1 cellular context compared by ENCODE assay signal in the genomic region with DNA sequence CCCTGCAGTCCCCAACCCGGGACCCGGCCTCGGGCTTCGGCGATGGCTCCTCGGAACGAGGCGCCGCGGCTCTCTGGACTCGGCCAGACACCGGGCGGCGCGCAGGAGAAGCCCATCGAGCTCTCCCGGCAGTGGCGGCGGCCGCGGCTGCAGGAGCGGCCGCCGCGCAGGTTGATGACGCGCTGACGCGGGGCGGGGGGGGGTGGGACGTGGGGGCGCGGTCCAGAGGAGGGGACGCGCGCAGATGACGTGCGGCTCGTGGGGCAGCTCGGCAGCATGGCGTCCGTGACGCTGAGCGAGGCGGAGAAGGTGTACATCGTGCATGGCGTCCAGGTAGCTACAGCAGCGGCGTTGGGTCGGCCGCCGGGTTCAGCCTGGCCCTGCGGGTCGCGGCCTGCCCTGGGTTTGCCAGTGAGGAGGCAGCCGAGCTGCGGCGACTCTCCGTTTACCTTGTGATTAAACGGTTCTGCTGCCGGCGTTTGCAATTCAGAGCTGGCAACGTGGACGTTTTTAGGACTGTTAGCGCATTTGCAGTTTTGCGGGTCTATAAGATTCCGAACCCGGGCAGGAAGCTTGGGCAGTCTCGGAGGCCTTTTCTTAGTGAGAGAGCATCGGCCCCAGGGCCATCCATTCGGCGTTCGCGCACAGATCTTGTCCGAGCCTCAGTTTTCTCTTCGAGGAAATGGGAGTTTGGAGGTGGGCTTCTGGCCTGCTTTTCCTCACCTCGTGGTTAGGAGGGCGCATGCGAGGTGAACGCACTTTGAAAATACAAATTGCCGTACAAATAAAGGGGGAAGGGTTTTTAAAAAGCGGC.
TF ChIP-seq lines count a peak whose summit lies in the region.

A gene (plus strand): TSS at position 243 of the 814 bp plus-strand sequence. CDS start 34 bp downstream, at position 277.
A gene with protein sequence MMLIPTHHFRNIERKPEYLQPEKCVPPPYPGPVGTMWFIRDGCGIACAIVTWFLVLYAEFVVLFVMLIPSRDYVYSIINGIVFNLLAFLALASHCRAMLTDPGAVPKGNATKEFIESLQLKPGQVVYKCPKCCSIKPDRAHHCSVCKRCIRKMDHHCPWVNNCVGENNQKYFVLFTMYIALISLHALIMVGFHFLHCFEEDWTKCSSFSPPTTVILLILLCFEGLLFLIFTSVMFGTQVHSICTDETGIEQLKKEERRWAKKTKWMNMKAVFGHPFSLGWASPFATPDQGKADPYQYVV (minus strand): TSS at position 173 of the 814 bp plus-strand sequence. CDS start 16,738 bp downstream, outside the sequence.

TF ChIP-seq in HCT116, 20 proteins besides CTCF, POLR2A, EP300 and RAD21 (continued from another document):
- TF ChIP-seq, protein P1, sequence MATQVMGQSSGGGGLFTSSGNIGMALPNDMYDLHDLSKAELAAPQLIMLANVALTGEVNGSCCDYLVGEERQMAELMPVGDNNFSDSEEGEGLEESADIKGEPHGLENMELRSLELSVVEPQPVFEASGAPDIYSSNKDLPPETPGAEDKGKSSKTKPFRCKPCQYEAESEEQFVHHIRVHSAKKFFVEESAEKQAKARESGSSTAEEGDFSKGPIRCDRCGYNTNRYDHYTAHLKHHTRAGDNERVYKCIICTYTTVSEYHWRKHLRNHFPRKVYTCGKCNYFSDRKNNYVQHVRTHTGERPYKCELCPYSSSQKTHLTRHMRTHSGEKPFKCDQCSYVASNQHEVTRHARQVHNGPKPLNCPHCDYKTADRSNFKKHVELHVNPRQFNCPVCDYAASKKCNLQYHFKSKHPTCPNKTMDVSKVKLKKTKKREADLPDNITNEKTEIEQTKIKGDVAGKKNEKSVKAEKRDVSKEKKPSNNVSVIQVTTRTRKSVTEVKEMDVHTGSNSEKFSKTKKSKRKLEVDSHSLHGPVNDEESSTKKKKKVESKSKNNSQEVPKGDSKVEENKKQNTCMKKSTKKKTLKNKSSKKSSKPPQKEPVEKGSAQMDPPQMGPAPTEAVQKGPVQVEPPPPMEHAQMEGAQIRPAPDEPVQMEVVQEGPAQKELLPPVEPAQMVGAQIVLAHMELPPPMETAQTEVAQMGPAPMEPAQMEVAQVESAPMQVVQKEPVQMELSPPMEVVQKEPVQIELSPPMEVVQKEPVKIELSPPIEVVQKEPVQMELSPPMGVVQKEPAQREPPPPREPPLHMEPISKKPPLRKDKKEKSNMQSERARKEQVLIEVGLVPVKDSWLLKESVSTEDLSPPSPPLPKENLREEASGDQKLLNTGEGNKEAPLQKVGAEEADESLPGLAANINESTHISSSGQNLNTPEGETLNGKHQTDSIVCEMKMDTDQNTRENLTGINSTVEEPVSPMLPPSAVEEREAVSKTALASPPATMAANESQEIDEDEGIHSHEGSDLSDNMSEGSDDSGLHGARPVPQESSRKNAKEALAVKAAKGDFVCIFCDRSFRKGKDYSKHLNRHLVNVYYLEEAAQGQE (IDR thresholded peaks at IDR 0.05; ENCODE audit: low read depth), result no peak
- no peak for TF ChIP-seq CBX3 (IDR thresholded peaks at IDR 0.05; ENCODE audit: low read depth)
- no peak for TF ChIP-seq EZH2phosphoT487 (IDR thresholded peaks at IDR 0.05; ENCODE audit: borderline replicate concordance)
- no peak for TF ChIP-seq FOSL1 (IDR thresholded peaks at IDR 0.05; ENCODE audit: low read depth)
- no peak for TF ChIP-seq ELF1 (IDR thresholded peaks at IDR 0.05; ENCODE audit: borderline replicate concordance, low read depth)
- TF ChIP-seq YY1 (IDR thresholded peaks at IDR 0.05; ENCODE audit: extremely low read depth, insufficient replicate concordance, low read depth, low read length), result peak; percentile 92
- TF ChIP-seq SRF (IDR thresholded peaks at IDR 0.05; ENCODE audit: low read depth), result peak; percentile 65; the same call in 1 of the 2 replicates
- no peak for TF ChIP-seq CEBPB (IDR thresholded peaks at IDR 0.05; ENCODE audit: low read depth)
- TF ChIP-seq, protein P2, sequence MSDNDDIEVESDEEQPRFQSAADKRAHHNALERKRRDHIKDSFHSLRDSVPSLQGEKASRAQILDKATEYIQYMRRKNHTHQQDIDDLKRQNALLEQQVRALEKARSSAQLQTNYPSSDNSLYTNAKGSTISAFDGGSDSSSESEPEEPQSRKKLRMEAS (IDR thresholded peaks at IDR 0.05), result peak; percentile 88
- no peak for TF ChIP-seq JUND (IDR thresholded peaks at IDR 0.05)
- no peak; the same call in 1 of the 2 replicates for TF ChIP-seq SP1 (IDR thresholded peaks at IDR 0.05; ENCODE audit: low read depth)
- TF ChIP-seq ZNF274 (IDR thresholded peaks at IDR 0.05; ENCODE audit: low read depth, low read length), result no peak
- TF ChIP-seq ZFX (IDR thresholded peaks at IDR 0.05), result peak; percentile 61
- TF ChIP-seq, protein P3, sequence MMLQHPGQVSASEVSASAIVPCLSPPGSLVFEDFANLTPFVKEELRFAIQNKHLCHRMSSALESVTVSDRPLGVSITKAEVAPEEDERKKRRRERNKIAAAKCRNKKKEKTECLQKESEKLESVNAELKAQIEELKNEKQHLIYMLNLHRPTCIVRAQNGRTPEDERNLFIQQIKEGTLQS (IDR thresholded peaks at IDR 0.05), result no peak
- TF ChIP-seq, protein P4, sequence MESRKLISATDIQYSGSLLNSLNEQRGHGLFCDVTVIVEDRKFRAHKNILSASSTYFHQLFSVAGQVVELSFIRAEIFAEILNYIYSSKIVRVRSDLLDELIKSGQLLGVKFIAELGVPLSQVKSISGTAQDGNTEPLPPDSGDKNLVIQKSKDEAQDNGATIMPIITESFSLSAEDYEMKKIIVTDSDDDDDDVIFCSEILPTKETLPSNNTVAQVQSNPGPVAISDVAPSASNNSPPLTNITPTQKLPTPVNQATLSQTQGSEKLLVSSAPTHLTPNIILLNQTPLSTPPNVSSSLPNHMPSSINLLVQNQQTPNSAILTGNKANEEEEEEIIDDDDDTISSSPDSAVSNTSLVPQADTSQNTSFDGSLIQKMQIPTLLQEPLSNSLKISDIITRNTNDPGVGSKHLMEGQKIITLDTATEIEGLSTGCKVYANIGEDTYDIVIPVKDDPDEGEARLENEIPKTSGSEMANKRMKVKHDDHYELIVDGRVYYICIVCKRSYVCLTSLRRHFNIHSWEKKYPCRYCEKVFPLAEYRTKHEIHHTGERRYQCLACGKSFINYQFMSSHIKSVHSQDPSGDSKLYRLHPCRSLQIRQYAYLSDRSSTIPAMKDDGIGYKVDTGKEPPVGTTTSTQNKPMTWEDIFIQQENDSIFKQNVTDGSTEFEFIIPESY (IDR thresholded peaks at IDR 0.05; ENCODE audit: extremely low read depth, insufficient replicate concordance, low read length), result no peak
